ENCODE assay signal across 26 cellular contexts in the genomic region with DNA sequence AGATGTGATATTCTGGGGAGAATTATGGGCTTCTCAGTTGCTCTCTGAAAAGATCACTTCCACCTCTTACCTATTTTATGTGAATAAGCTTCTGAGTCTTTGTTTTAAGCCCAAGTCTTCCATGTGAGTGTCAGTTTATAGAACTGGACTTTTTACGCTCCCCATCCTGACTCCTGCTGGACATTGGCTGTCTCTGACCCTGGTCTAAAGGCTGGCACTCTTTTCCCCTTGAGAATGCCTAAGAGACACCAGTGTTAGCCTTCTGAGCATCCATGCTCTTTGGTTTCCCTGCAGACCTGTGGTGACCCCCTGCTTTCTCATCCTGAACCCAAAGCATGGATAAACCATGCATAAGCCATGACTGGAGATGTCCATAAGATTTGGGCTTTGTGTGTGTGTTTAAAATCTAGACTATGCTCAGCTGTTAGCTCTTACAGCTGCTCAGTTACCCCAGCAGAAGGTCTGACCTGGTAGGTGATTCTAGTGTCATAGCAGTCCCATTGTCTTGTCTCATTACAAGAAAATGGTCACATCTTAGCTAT.
"Had no signal": no experiment of that assay in that cellular context is flagged by ENCODE, and none has a peak within 500 bp of the region (broad histone marks: within the 10 kb centered on the region; RNA-seq: fewer than 3 reads in every experiment).

No MANE protein-coding gene starts in this region.

- H3K27ac Mint-ChIP-seq: activated B cell treated with CpG ODN at 0.5 μM for 24 hours; activated CD4-positive, alpha-beta T cell treated with anti-CD3 and anti-CD28 coated beads, Interleukin-2, amount 10 ng/mL, durations not matched to agents 24 days and 14 days; activated naive CD4-positive, alpha-beta T cell treated with anti-CD3 and anti-CD28 coated beads for 36 hours; activated naive CD8-positive, alpha-beta T cell treated with anti-CD3 and anti-CD28 coated beads, Interleukin-2, amount 10 ng/mL, durations not matched to agents 7 days and 5 days; activated T-helper 17 cell treated with anti-CD3 and anti-CD28 coated beads, Interleukin-2, amount 50 U/mL, for 72 hours; T-helper 17 cell had no signal

- H3K27me3 ChIP-seq: adrenal gland, breast epithelium, SJSA1 had no signal

- H3K9me3 Mint-ChIP-seq: activated B cell treated with CpG ODN at 0.5 μM for 24 hours; activated naive CD4-positive, alpha-beta T cell treated with anti-CD3 and anti-CD28 coated beads for 36 hours; activated naive CD8-positive, alpha-beta T cell treated with anti-CD3 and anti-CD28 coated beads, Interleukin-2, amount 10 ng/mL, durations not matched to agents 7 days and 5 days; activated T-helper 17 cell treated with anti-CD3 and anti-CD28 coated beads, Interleukin-2, amount 50 U/mL, for 72 hours had no signal

- H3K4me3 ChIP-seq: adrenal gland, breast epithelium, SJSA1 had no signal

- H3K27ac ChIP-seq: adrenal gland, breast epithelium, SJSA1 had no signal

- H3K4me1 ChIP-seq: adrenal gland, breast epithelium, SJSA1 had no signal

- H3K4me3 Mint-ChIP-seq: activated B cell treated with CpG ODN at 0.5 μM for 24 hours; activated CD4-positive, alpha-beta T cell treated with anti-CD3 and anti-CD28 coated beads, Interleukin-2, amount 10 ng/mL, durations not matched to agents 24 days and 14 days; activated naive CD4-positive, alpha-beta T cell treated with anti-CD3 and anti-CD28 coated beads for 36 hours; activated naive CD8-positive, alpha-beta T cell treated with anti-CD3 and anti-CD28 coated beads, Interleukin-2, amount 10 ng/mL, durations not matched to agents 7 days and 5 days; activated T-helper 17 cell treated with anti-CD3 and anti-CD28 coated beads, Interleukin-2, amount 50 U/mL, for 72 hours; T-helper 17 cell had no signal

- H3K9me3 ChIP-seq: adrenal gland, SJSA1 had no signal

- H3K27me3 Mint-ChIP-seq: activated naive CD8-positive, alpha-beta T cell treated with anti-CD3 and anti-CD28 coated beads, Interleukin-2, amount 10 ng/mL, durations not matched to agents 7 days and 5 days had no signal

- DNase-seq: activated B cell treated with CpG ODN at 0.5 μM for 24 hours; activated CD4-positive, alpha-beta T cell treated with anti-CD3 and anti-CD28 coated beads for 1 hour; activated CD4-positive, alpha-beta T cell treated with anti-CD3 and anti-CD28 coated beads, Interleukin-2, amount 10 ng/mL, durations not matched to agents 24 days and 14 days; activated CD4-positive, alpha-beta T cell treated with anti-CD3 and anti-CD28 coated beads, Interleukin-2, amount 50 U/mL, for 48 hours; activated CD8-positive, alpha-beta memory T cell treated with anti-CD3 and anti-CD28 coated beads for 24 hours; activated gamma-delta T cell; activated naive CD4-positive, alpha-beta T cell treated with anti-CD3 and anti-CD28 coated beads for 36 hours; activated naive CD8-positive, alpha-beta T cell treated with anti-CD3 and anti-CD28 coated beads, Interleukin-2, amount 10 ng/mL, durations not matched to agents 7 days and 5 days; activated T-cell treated with anti-CD3 and anti-CD28 coated beads for 4 hours; activated T-cell treated with anti-CD3 and anti-CD28 coated beads, Interleukin-2, amount 50 U/mL, for 48 hours; adrenal gland; anterior cingulate cortex; caudate nucleus; MM.1S; NCI-H1105; NCI-H1436; NCI-H2081; NCI-H446; RPMI8226; T-helper 17 cell; T-helper 9 cell had no signal

- H3K36me3 Mint-ChIP-seq: activated naive CD8-positive, alpha-beta T cell treated with anti-CD3 and anti-CD28 coated beads, Interleukin-2, amount 10 ng/mL, durations not matched to agents 7 days and 5 days had no signal

- H3K4me1 Mint-ChIP-seq: activated B cell treated with CpG ODN at 0.5 μM for 24 hours; activated CD4-positive, alpha-beta T cell treated with anti-CD3 and anti-CD28 coated beads, Interleukin-2, amount 10 ng/mL, durations not matched to agents 24 days and 14 days; activated naive CD8-positive, alpha-beta T cell treated with anti-CD3 and anti-CD28 coated beads, Interleukin-2, amount 10 ng/mL, durations not matched to agents 7 days and 5 days; activated T-helper 17 cell treated with anti-CD3 and anti-CD28 coated beads, Interleukin-2, amount 50 U/mL, for 72 hours; T-helper 17 cell had no signal

- ATAC-seq: activated T-helper 17 cell treated with anti-CD3 and anti-CD28 coated beads, Interleukin-2, amount 50 U/mL, for 72 hours; Panc1; Right ventricle myocardium inferior; T-helper 17 cell had no signal

- H3K36me3 ChIP-seq: adrenal gland, breast epithelium, SJSA1 had no signal
